1 cellular context compared by ENCODE assay signal in the genomic region with DNA sequence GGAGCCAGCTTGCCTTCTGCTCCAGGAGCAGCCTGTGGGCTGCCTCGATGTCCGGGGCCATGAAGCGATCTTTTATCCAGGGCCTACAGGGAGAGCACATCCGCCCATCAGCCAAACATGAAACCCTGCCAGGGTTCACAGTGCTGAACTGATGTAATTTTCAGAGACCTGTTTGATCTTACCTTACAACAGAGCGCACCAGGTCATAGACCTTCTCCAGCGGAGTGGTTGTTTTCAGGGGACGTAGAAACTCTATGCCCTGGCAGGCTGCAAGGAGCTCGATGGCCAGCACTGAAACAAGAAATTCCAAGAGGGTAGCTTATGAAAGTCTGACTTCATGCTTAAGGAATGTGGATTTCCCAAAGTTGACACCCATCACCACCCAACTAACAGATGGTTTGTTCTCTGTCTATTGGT.
A peak's percentile ranks its signal among the peaks of the same experiment; 100 is the strongest.
TF ChIP-seq lines count a peak whose summit lies in the region.

No MANE protein-coding gene starts in this region.

TF ChIP-seq in HepG2, 621 proteins besides CTCF, POLR2A, EP300 and RAD21 (continued from another document and continues in another):
- TF ChIP-seq, protein P1, sequence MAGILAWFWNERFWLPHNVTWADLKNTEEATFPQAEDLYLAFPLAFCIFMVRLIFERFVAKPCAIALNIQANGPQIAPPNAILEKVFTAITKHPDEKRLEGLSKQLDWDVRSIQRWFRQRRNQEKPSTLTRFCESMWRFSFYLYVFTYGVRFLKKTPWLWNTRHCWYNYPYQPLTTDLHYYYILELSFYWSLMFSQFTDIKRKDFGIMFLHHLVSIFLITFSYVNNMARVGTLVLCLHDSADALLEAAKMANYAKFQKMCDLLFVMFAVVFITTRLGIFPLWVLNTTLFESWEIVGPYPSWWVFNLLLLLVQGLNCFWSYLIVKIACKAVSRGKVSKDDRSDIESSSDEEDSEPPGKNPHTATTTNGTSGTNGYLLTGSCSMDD (CRISPR knock-in tag; IDR thresholded peaks at IDR 0.05): no peak
- no peak for TF ChIP-seq RBFOX2 (IDR thresholded peaks at IDR 0.05; ENCODE audit: low read depth, low read length)
- TF ChIP-seq, protein P2, sequence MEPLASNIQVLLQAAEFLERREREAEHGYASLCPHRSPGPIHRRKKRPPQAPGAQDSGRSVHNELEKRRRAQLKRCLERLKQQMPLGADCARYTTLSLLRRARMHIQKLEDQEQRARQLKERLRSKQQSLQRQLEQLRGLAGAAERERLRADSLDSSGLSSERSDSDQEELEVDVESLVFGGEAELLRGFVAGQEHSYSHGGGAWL (CRISPR knock-in tag; IDR thresholded peaks at IDR 0.05): no peak
- no peak for TF ChIP-seq ZNF674 (CRISPR knock-in tag; IDR thresholded peaks at IDR 0.05; ENCODE audit: low read depth)
- TF ChIP-seq ZNF232 (CRISPR knock-in tag; IDR thresholded peaks at IDR 0.05; ENCODE audit: borderline replicate concordance): no peak
- peak; percentile 60 for TF ChIP-seq MEF2D (CRISPR knock-in tag; IDR thresholded peaks at IDR 0.05)
- TF ChIP-seq HOXA5 (CRISPR knock-in tag; IDR thresholded peaks at IDR 0.05): no peak
- TF ChIP-seq, protein P3, sequence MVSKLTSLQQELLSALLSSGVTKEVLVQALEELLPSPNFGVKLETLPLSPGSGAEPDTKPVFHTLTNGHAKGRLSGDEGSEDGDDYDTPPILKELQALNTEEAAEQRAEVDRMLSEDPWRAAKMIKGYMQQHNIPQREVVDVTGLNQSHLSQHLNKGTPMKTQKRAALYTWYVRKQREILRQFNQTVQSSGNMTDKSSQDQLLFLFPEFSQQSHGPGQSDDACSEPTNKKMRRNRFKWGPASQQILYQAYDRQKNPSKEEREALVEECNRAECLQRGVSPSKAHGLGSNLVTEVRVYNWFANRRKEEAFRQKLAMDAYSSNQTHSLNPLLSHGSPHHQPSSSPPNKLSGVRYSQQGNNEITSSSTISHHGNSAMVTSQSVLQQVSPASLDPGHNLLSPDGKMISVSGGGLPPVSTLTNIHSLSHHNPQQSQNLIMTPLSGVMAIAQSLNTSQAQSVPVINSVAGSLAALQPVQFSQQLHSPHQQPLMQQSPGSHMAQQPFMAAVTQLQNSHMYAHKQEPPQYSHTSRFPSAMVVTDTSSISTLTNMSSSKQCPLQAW (CRISPR knock-in tag; IDR thresholded peaks at IDR 0.05): peak; percentile 53; the same call in 1 of the 2 replicates
- TF ChIP-seq ZBTB20 (CRISPR knock-in tag; IDR thresholded peaks at IDR 0.05; ENCODE audit: borderline replicate concordance, low read depth): peak; percentile 54; the same call in 1 of the 2 replicates
- TF ChIP-seq ZNF619 (CRISPR knock-in tag; IDR thresholded peaks at IDR 0.05): no peak
- TF ChIP-seq TAF15 (IDR thresholded peaks at IDR 0.05; ENCODE audit: low read depth, low read length, poor library complexity, severe bottlenecking): no peak
- peak; percentile 35; the same call in 1 of the 2 replicates for TF ChIP-seq GABPB1 (CRISPR knock-in tag; IDR thresholded peaks at IDR 0.05)
- TF ChIP-seq ZNF263 (CRISPR knock-in tag; IDR thresholded peaks at IDR 0.05): 0 out of 2 replicates have a peak, but pooled peaks have one; percentile 17
- no peak for TF ChIP-seq GTF3A (CRISPR knock-in tag; conservative IDR thresholded peaks at IDR 0.05)
- no peak for TF ChIP-seq ZNF230 (CRISPR knock-in tag; IDR thresholded peaks at IDR 0.05)
- TF ChIP-seq, protein P4, sequence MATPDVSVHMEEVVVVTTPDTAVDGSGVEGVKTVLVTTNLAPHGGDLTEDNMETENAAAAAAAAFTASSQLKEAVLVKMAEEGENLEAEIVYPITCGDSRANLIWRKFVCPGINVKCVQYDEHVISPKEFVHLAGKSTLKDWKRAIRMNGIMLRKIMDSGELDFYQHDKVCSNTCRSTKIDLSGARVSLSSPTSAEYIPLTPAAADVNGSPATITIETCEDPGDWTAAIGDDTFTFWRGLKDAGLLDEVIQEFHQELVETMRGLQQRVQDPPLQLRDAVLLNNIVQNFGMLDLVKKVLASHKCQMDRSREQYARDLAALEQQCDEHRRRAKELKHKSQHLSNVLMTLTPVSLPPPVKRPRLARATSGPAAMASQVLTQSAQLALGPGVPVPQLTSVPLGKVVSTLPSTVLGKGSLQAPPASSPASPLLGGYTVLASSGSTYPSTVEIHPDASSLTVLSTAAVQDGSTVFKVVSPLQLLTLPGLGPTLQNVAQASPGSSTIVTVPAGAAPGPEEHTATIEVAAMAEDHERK (CRISPR knock-in tag; IDR thresholded peaks at IDR 0.05; ENCODE audit: low read depth): no peak
- peak; percentile 71; the same call in 1 of the 2 replicates for TF ChIP-seq SMAD3 (CRISPR knock-in tag; IDR thresholded peaks at IDR 0.05)
- no peak for TF ChIP-seq ZNF552 (CRISPR knock-in tag; IDR thresholded peaks at IDR 0.05; ENCODE audit: borderline replicate concordance)
- TF ChIP-seq NR2F6 (IDR thresholded peaks at IDR 0.05): peak; percentile 69
- peak; percentile 84 for TF ChIP-seq NR2F6 (CRISPR knock-in tag; IDR thresholded peaks at IDR 0.05)
- TF ChIP-seq, protein P5, sequence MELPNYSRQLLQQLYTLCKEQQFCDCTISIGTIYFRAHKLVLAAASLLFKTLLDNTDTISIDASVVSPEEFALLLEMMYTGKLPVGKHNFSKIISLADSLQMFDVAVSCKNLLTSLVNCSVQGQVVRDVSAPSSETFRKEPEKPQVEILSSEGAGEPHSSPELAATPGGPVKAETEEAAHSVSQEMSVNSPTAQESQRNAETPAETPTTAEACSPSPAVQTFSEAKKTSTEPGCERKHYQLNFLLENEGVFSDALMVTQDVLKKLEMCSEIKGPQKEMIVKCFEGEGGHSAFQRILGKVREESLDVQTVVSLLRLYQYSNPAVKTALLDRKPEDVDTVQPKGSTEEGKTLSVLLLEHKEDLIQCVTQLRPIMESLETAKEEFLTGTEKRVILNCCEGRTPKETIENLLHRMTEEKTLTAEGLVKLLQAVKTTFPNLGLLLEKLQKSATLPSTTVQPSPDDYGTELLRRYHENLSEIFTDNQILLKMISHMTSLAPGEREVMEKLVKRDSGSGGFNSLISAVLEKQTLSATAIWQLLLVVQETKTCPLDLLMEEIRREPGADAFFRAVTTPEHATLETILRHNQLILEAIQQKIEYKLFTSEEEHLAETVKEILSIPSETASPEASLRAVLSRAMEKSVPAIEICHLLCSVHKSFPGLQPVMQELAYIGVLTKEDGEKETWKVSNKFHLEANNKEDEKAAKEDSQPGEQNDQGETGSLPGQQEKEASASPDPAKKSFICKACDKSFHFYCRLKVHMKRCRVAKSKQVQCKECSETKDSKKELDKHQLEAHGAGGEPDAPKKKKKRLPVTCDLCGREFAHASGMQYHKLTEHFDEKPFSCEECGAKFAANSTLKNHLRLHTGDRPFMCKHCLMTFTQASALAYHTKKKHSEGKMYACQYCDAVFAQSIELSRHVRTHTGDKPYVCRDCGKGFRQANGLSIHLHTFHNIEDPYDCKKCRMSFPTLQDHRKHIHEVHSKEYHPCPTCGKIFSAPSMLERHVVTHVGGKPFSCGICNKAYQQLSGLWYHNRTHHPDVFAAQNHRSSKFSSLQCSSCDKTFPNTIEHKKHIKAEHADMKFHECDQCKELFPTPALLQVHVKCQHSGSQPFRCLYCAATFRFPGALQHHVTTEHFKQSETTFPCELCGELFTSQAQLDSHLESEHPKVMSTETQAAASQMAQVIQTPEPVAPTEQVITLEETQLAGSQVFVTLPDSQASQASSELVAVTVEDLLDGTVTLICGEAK (IDR thresholded peaks at IDR 0.05): no peak
- TF ChIP-seq, protein P5 (CRISPR knock-in tag; IDR thresholded peaks at IDR 0.05): 0 out of 2 replicates have a peak, but pooled peaks have one; percentile 33
- TF ChIP-seq, protein P6, sequence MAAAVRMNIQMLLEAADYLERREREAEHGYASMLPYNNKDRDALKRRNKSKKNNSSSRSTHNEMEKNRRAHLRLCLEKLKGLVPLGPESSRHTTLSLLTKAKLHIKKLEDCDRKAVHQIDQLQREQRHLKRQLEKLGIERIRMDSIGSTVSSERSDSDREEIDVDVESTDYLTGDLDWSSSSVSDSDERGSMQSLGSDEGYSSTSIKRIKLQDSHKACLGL (CRISPR knock-in tag; IDR thresholded peaks at IDR 0.05): no peak
- peak; percentile 96 for TF ChIP-seq SALL1 (CRISPR knock-in tag; IDR thresholded peaks at IDR 0.05)
- TF ChIP-seq SP1 (IDR thresholded peaks at IDR 0.05): no peak
- TF ChIP-seq SP1 (CRISPR knock-in tag; IDR thresholded peaks at IDR 0.05): no peak
- no peak for TF ChIP-seq ZNF460 (CRISPR knock-in tag; IDR thresholded peaks at IDR 0.05; ENCODE audit: borderline replicate concordance)
- TF ChIP-seq ARID2 (CRISPR knock-in tag; IDR thresholded peaks at IDR 0.05; ENCODE audit: borderline replicate concordance): 0 out of 2 replicates have a peak, but pooled peaks have one; percentile 31
- no peak for TF ChIP-seq YEATS2 (CRISPR knock-in tag; IDR thresholded peaks at IDR 0.05; ENCODE audit: borderline replicate concordance)
- no peak for TF ChIP-seq WIZ (CRISPR knock-in tag; IDR thresholded peaks at IDR 0.05)
- no peak for TF ChIP-seq ZNF496 (CRISPR knock-in tag; IDR thresholded peaks at IDR 0.05; ENCODE audit: insufficient replicate concordance)
- TF ChIP-seq PHB2 (IDR thresholded peaks at IDR 0.05; ENCODE audit: partially characterized antibody): no peak
- TF ChIP-seq ZNF878 (CRISPR knock-in tag; IDR thresholded peaks at IDR 0.05): no peak
- peak; percentile 43 to 48; a peak in 1 of 4 replicates for TF ChIP-seq NR2F1 (CRISPR knock-in tag; IDR thresholded peaks at IDR 0.05)
- TF ChIP-seq ZNF547 (CRISPR knock-in tag; IDR thresholded peaks at IDR 0.05): no peak
- no peak for TF ChIP-seq SALL2 (CRISPR knock-in tag; IDR thresholded peaks at IDR 0.05)
- TF ChIP-seq, protein P7, sequence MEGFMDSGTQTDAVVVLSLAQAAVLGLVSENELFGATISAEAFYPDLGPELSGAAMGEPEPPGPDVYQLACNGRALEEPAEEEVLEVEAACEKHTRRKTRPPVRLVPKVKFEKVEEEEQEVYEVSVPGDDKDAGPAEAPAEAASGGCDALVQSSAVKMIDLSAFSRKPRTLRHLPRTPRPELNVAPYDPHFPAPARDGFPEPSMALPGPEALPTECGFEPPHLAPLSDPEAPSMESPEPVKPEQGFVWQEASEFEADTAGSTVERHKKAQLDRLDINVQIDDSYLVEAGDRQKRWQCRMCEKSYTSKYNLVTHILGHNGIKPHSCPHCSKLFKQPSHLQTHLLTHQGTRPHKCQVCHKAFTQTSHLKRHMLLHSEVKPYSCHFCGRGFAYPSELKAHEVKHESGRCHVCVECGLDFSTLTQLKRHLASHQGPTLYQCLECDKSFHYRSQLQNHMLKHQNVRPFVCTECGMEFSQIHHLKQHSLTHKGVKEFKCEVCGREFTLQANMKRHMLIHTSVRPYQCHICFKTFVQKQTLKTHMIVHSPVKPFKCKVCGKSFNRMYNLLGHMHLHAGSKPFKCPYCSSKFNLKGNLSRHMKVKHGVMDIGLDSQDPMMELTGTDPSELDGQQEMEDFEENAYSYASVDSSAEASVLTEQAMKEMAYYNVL (CRISPR knock-in tag; IDR thresholded peaks at IDR 0.05; ENCODE audit: borderline replicate concordance): peak; percentile 82; the same call in 1 of the 2 replicates
- no peak for TF ChIP-seq MTF1 (CRISPR knock-in tag; IDR thresholded peaks at IDR 0.05)
- peak; percentile 72 for TF ChIP-seq NR2F2 (IDR thresholded peaks at IDR 0.05; ENCODE audit: borderline replicate concordance, low read depth)
- TF ChIP-seq MED1 (CRISPR knock-in tag; IDR thresholded peaks at IDR 0.05): peak; percentile 96
- TF ChIP-seq ZBTB7A (CRISPR knock-in tag; IDR thresholded peaks at IDR 0.05): no peak
- TF ChIP-seq, protein P8, sequence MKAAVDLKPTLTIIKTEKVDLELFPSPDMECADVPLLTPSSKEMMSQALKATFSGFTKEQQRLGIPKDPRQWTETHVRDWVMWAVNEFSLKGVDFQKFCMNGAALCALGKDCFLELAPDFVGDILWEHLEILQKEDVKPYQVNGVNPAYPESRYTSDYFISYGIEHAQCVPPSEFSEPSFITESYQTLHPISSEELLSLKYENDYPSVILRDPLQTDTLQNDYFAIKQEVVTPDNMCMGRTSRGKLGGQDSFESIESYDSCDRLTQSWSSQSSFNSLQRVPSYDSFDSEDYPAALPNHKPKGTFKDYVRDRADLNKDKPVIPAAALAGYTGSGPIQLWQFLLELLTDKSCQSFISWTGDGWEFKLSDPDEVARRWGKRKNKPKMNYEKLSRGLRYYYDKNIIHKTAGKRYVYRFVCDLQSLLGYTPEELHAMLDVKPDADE (CRISPR knock-in tag; IDR thresholded peaks at IDR 0.05): no peak
- peak; percentile 74; the same call in 1 of the 2 replicates for TF ChIP-seq FOXJ3 (CRISPR knock-in tag; IDR thresholded peaks at IDR 0.05; ENCODE audit: borderline replicate concordance)
- TF ChIP-seq STAG1 (CRISPR knock-in tag; IDR thresholded peaks at IDR 0.05): peak; percentile 13; the same call in 1 of the 2 replicates
- TF ChIP-seq ZNF160 (CRISPR knock-in tag; IDR thresholded peaks at IDR 0.05): no peak; the same call in 1 of the 2 replicates
- no peak for TF ChIP-seq KMT2B (CRISPR knock-in tag; IDR thresholded peaks at IDR 0.05)
